ENCODE assay signal across 13 cellular contexts in the genomic region with DNA sequence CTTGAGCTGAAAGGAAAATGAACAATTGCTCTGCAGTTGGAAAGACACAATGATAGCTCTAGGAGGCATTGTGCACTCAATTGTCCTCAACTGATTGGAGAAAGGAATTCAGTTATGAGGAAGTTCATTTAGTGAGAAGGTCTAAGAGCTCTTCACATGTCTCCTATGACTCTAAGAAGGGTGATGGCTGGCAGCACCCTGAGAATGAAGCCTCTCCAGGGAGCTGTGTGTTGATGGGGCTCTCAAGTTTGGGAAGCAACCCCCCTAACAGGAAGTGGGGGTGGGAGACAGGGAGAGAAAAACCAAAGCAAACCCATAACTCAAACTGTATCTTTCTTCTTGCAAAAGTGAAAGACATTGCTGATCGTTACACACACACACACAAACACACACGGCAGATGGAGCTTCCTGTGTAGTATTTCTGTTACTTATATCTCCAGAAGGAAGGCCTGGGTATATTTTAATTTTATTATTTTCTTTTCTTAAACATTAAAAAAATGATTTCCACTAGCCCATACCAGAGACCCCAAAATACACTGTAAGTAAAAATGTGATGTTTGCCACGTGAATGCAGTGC. TPM values are rescaled to one million over a fixed set of nuclear protein-coding genes. Genes with fewer than 3 reads are reported as not detected.
DNase-seq lines count a peak whose midpoint lies in the region; ATAC-seq and TF ChIP-seq lines count a peak whose summit lies in the region.
"Had no signal": no experiment of that assay in that cellular context is flagged by ENCODE, and none has a peak within 500 bp of the region (broad histone marks: within the 10 kb centered on the region; RNA-seq: fewer than 3 reads in every experiment).

No MANE protein-coding gene starts in this region.

- H3K4me3 ChIP-seq in Peyer's patch: peak overlapping the region in 3 of 4 donors; percentile 1 to 14 (median 7)
- H3K4me3 ChIP-seq in effector memory CD4-positive, alpha-beta T cell (ENCODE audit: insufficient read depth, low read depth, low read length, poor library complexity, severe bottlenecking): peak overlapping the region; percentile 42
- H3K4me3 ChIP-seq: pancreas had no signal

- H3K36me3 Mint-ChIP-seq in stimulated activated naive CD8-positive, alpha-beta T cell treated with anti-CD3 and anti-CD28 coated beads, Interleukin-15, Interleukin-2, amounts not matched to agents 100 ng/mL and 50 ng/mL, for 24 hours (ENCODE audit: low read depth): peaks cover 10% of the 10 kb centered on the region
- no peaks in the 10 kb centered on the region for H3K36me3 Mint-ChIP-seq in osteocyte (ENCODE audit: unreplicated experiment)
- peaks cover 63% of the 10 kb centered on the region for H3K36me3 Mint-ChIP-seq in nephron progenitor cell (ENCODE audit: low read depth)

- no peaks in the 10 kb centered on the region for H3K27me3 Mint-ChIP-seq in stimulated activated naive CD8-positive, alpha-beta T cell treated with anti-CD3 and anti-CD28 coated beads, Interleukin-15, Interleukin-2, amounts not matched to agents 100 ng/mL and 50 ng/mL, for 24 hours
- H3K27me3 Mint-ChIP-seq in osteocyte (ENCODE audit: unreplicated experiment) (no peaks in the 10 kb centered on the region), nephron progenitor cell (ENCODE audit: low read depth, poor library complexity) (no peaks in the 10 kb centered on the region)

- no peak for ATAC-seq in stimulated activated naive CD8-positive, alpha-beta T cell treated with anti-CD3 and anti-CD28 coated beads, Interleukin-15, Interleukin-2, amounts not matched to agents 100 U/mL and 50 U/mL, for 24 hours
- ATAC-seq: HCT116 had no signal

- DNase-seq in stimulated activated naive CD8-positive, alpha-beta T cell treated with anti-CD3 and anti-CD28 coated beads, Interleukin-15, Interleukin-2, amounts not matched to agents 100 U/mL and 50 U/mL, for 24 hours: no peak
- DNase-seq in Peyer's patch (no peak), COLO829 (ENCODE audit: low spot score) (no peak), NCI-H774 (lab: John Stamatoyannopoulos, UW) (no peak), osteocyte (ENCODE audit: extremely low spot score, unreplicated experiment) (no peak), nephron progenitor cell (no peak)
- no peak for DNase-seq in effector memory CD4-positive, alpha-beta T cell
- DNase-seq: NCI-H2227 treated with DMSO at 0.1 percent for 48 hours, pancreas had no signal

- TF ChIP-seq POLR2A in Peyer's patch (IDR thresholded peaks at IDR 0.05): no peak

- H3K9me3 Mint-ChIP-seq in stimulated activated naive CD8-positive, alpha-beta T cell treated with anti-CD3 and anti-CD28 coated beads, Interleukin-15, Interleukin-2, amounts not matched to agents 100 ng/mL and 50 ng/mL, for 24 hours: no peaks in the 10 kb centered on the region
- H3K9me3 Mint-ChIP-seq in osteocyte (ENCODE audit: unreplicated experiment): no peaks in the 10 kb centered on the region
- H3K9me3 Mint-ChIP-seq in nephron progenitor cell: peaks cover 20% of the 10 kb centered on the region

- no peaks in the 10 kb centered on the region for H3K36me3 ChIP-seq in Peyer's patch
- H3K36me3 ChIP-seq in effector memory CD4-positive, alpha-beta T cell (ENCODE audit: control insufficient read depth, insufficient read depth, low read length): no peaks in the 10 kb centered on the region
- H3K36me3 ChIP-seq: pancreas had no signal

- peaks cover 0 to 44% (median 11%) of the 10 kb centered on the region in 4 donors for H3K4me1 ChIP-seq in Peyer's patch
- peaks cover 69% of the 10 kb centered on the region for H3K4me1 ChIP-seq in effector memory CD4-positive, alpha-beta T cell (ENCODE audit: control insufficient read depth, insufficient read depth, low read length, poor library complexity, severe bottlenecking)

- peaks cover 88% of the 10 kb centered on the region for H3K4me1 Mint-ChIP-seq in stimulated activated naive CD8-positive, alpha-beta T cell treated with anti-CD3 and anti-CD28 coated beads, Interleukin-15, Interleukin-2, amounts not matched to agents 100 ng/mL and 50 ng/mL, for 24 hours (ENCODE audit: low read depth)
- peaks cover 6% of the 10 kb centered on the region for H3K4me1 Mint-ChIP-seq in osteocyte (ENCODE audit: unreplicated experiment)
- H3K4me1 Mint-ChIP-seq in nephron progenitor cell: peaks cover 12% of the 10 kb centered on the region

- no peaks in the 10 kb centered on the region for H3K9me3 ChIP-seq in Peyer's patch
- no peaks in the 10 kb centered on the region for H3K9me3 ChIP-seq in effector memory CD4-positive, alpha-beta T cell (ENCODE audit: control insufficient read depth, low read length)
- H3K9me3 ChIP-seq: pancreas had no signal

- H3K27me3 ChIP-seq in Peyer's patch: no peaks in the 10 kb centered on the region
- no peaks in the 10 kb centered on the region for H3K27me3 ChIP-seq in effector memory CD4-positive, alpha-beta T cell (replicated peaks; ENCODE audit: control insufficient read depth, insufficient read depth, low read length, poor library complexity, severe bottlenecking)
- H3K27me3 ChIP-seq: pancreas had no signal

- TF ChIP-seq CTCF in Peyer's patch (IDR thresholded peaks at IDR 0.05) (no peak), osteocyte (IDR thresholded peaks at IDR 0.05) (no peak), nephron progenitor cell (IDR thresholded peaks at IDR 0.05) (no peak)

- H3K4me3 Mint-ChIP-seq in stimulated activated naive CD8-positive, alpha-beta T cell treated with anti-CD3 and anti-CD28 coated beads, Interleukin-15, Interleukin-2, amounts not matched to agents 100 ng/mL and 50 ng/mL, for 24 hours: peak overlapping the region; percentile 79
- H3K4me3 Mint-ChIP-seq in osteocyte (ENCODE audit: unreplicated experiment): no peak overlapping the region
- H3K4me3 Mint-ChIP-seq in nephron progenitor cell: no peak overlapping the region

- H3K27ac Mint-ChIP-seq in stimulated activated naive CD8-positive, alpha-beta T cell treated with anti-CD3 and anti-CD28 coated beads, Interleukin-15, Interleukin-2, amounts not matched to agents 100 ng/mL and 50 ng/mL, for 24 hours: peak overlapping the region; percentile 91
- H3K27ac Mint-ChIP-seq in osteocyte (ENCODE audit: unreplicated experiment) (no peak overlapping the region), nephron progenitor cell (no peak overlapping the region)

- H3K27ac ChIP-seq in Peyer's patch: peak overlapping the region; percentile 42 to 73 (median 60)
- peak overlapping the region; percentile 61 for H3K27ac ChIP-seq in effector memory CD4-positive, alpha-beta T cell (ENCODE audit: insufficient read depth, low read length, poor library complexity, severe bottlenecking)
- H3K27ac ChIP-seq: C4-2B, epithelial cell of prostate had no signal

RNA-seq across cellular contexts. Expression of gene CHST11, which starts 21.2 kb away (rescaled TPM):
- 100 to 1,000 TPM in 1 of 4 donors, 10 to 100 TPM in 2, 1 to 10 TPM in 1; 9.9 to 119 (median 15.6) TPM for total RNA-seq in Peyer's patch
- total RNA-seq in osteocyte: 7.5 and 8.2 TPM in 2 replicates
